Comparison of ENCODE assay signal across 15 cellular contexts in genomic region chr9:37941253-37941652, GRCh38.
"Had no signal": no experiment of that assay in that cellular context is flagged by ENCODE, and none has a peak within 500 bp of the region (broad histone marks: within the 10 kb centered on the region; RNA-seq: fewer than 3 reads in every experiment).

No MANE protein-coding gene starts in this region.

- H3K27me3 ChIP-seq: heart left ventricle, left lung, stomach had no signal

- H3K9me3 ChIP-seq: heart left ventricle, left lung, stomach, thoracic aorta had no signal

- H3K27ac Mint-ChIP-seq: activated CD8-positive, alpha-beta memory T cell treated with anti-CD3 and anti-CD28 coated beads, Interleukin-2, amount 10 ng/mL, durations not matched to agents 7 days and 5 days; activated naive CD8-positive, alpha-beta T cell treated with anti-CD3 and anti-CD28 coated beads for 36 hours; activated T-cell treated with anti-CD3 and anti-CD28 coated beads, Interleukin-2, amount 50 U/mL, for 24 hours; T-helper 2 cell treated with Interferon-gamma antibody and Interleukin-4, amounts not matched to agents 5 μg/mL and 100 μg/mL, for 36 hours had no signal

- ATAC-seq: activated CD8-positive, alpha-beta memory T cell treated with anti-CD3 and anti-CD28 coated beads, Interleukin-2, amount 10 ng/mL, durations not matched to agents 7 days and 5 days; heart left ventricle; left lung had no signal

- H3K4me3 Mint-ChIP-seq: activated CD8-positive, alpha-beta memory T cell treated with anti-CD3 and anti-CD28 coated beads, Interleukin-2, amount 10 ng/mL, durations not matched to agents 7 days and 5 days; activated naive CD8-positive, alpha-beta T cell treated with anti-CD3 and anti-CD28 coated beads for 36 hours; activated T-cell treated with anti-CD3 and anti-CD28 coated beads, Interleukin-2, amount 50 U/mL, for 24 hours; nephron progenitor cell; T-helper 2 cell treated with Interferon-gamma antibody and Interleukin-4, amounts not matched to agents 5 μg/mL and 100 μg/mL, for 36 hours had no signal

- H3K4me1 Mint-ChIP-seq: activated CD8-positive, alpha-beta memory T cell treated with anti-CD3 and anti-CD28 coated beads, Interleukin-2, amount 10 ng/mL, durations not matched to agents 7 days and 5 days; activated naive CD8-positive, alpha-beta T cell treated with anti-CD3 and anti-CD28 coated beads for 36 hours had no signal

- H3K27ac ChIP-seq: heart left ventricle, left lung, stomach had no signal

- H3K36me3 ChIP-seq: thoracic aorta had no signal

- H3K4me3 ChIP-seq: heart left ventricle, left lung, stomach, thoracic aorta had no signal

- H3K27me3 Mint-ChIP-seq: activated CD8-positive, alpha-beta memory T cell treated with anti-CD3 and anti-CD28 coated beads, Interleukin-2, amount 10 ng/mL, durations not matched to agents 7 days and 5 days; activated naive CD8-positive, alpha-beta T cell treated with anti-CD3 and anti-CD28 coated beads for 36 hours; activated T-cell treated with anti-CD3 and anti-CD28 coated beads, Interleukin-2, amount 50 U/mL, for 24 hours had no signal

- H3K36me3 Mint-ChIP-seq: activated CD8-positive, alpha-beta memory T cell treated with anti-CD3 and anti-CD28 coated beads, Interleukin-2, amount 10 ng/mL, durations not matched to agents 7 days and 5 days; activated naive CD8-positive, alpha-beta T cell treated with anti-CD3 and anti-CD28 coated beads for 36 hours had no signal

- DNase-seq: activated CD4-positive, alpha-beta T cell treated with anti-CD3 and anti-CD28 coated beads for 1 hour; activated CD4-positive, alpha-beta T cell treated with anti-CD3 and anti-CD28 coated beads, Interleukin-2, amount 50 U/mL, for 48 hours; activated CD8-positive, alpha-beta memory T cell treated with anti-CD3 and anti-CD28 coated beads, Interleukin-2, amount 10 ng/mL, durations not matched to agents 7 days and 5 days; activated gamma-delta T cell; activated naive CD8-positive, alpha-beta T cell treated with anti-CD3 and anti-CD28 coated beads for 36 hours; activated T-cell treated with anti-CD3 and anti-CD28 coated beads, Interleukin-2, amount 50 U/mL, for 24 hours; foreskin melanocyte; mesenchymal stem cell; nephron progenitor cell; stimulated activated CD4-positive, alpha-beta T cell treated with anti-CD3 and anti-CD28 coated beads, Interleukin-4, amount 100 ng/mL, for 4 hours; stomach had no signal

- H3K9me3 Mint-ChIP-seq: activated naive CD8-positive, alpha-beta T cell treated with anti-CD3 and anti-CD28 coated beads for 36 hours; activated T-cell treated with anti-CD3 and anti-CD28 coated beads, Interleukin-2, amount 50 U/mL, for 24 hours; nephron progenitor cell; T-helper 2 cell treated with Interferon-gamma antibody and Interleukin-4, amounts not matched to agents 5 μg/mL and 100 μg/mL, for 36 hours had no signal
